22 cellular contexts compared by ENCODE assay signal in the genomic region with DNA sequence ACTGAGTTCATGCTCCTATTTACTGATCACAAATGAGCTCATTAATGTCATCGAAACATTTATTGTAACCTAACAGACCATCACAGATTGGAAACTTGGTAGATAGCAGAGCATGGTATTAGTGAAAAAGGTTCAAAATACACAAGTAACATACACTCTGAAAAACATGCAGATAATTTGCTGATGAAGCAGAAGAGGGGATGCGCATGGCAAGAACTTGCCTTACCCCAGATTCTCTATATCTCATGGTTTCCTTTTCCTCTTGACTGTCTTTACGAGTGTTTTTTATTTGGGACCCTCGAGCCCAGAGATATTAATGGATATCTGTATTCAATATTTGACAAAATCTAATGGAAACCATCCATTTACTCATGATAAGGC. TPM values are rescaled to one million over a fixed set of nuclear protein-coding genes. Genes with fewer than 3 reads are reported as not detected.
DNase-seq lines count a peak whose midpoint lies in the region; ATAC-seq and TF ChIP-seq lines count a peak whose summit lies in the region.
"Had no signal": no experiment of that assay in that cellular context is flagged by ENCODE, and none has a peak within 500 bp of the region (broad histone marks: within the 10 kb centered on the region; RNA-seq: fewer than 3 reads in every experiment).

No MANE protein-coding gene starts in this region.

- H3K9me3 Mint-ChIP-seq in nephron progenitor cell, result no peaks in the 10 kb centered on the region
- no peaks in the 10 kb centered on the region for H3K9me3 Mint-ChIP-seq in activated T-cell treated with anti-CD3 and anti-CD28 coated beads, Interleukin-2, amount 50 U/mL, for 4 hours
- H3K9me3 Mint-ChIP-seq: CD4-positive, alpha-beta memory T cell; naive thymus-derived CD8-positive, alpha-beta T cell; stimulated activated effector memory CD8-positive, alpha-beta T cell treated with anti-CD3 and anti-CD28 coated beads, Interleukin-12 subunit alpha, Interleukin-12 subunit beta, amount 100 ng/mL, for 72 hours had no signal

- H3K9me3 ChIP-seq in SU-DHL-6 (ENCODE audit: insufficient read depth, low read length) (no peaks in the 10 kb centered on the region), thyroid gland (no peaks in the 10 kb centered on the region), vagina (no peaks in the 10 kb centered on the region)
- H3K9me3 ChIP-seq: left lung, SJSA1, testis had no signal

- H3K4me3 ChIP-seq in SU-DHL-6 (ENCODE audit: insufficient read depth, low read length, poor library complexity, severe bottlenecking), result no peak overlapping the region
- H3K4me3 ChIP-seq in thyroid gland (replicated peaks in 1 of 3), result no peak overlapping the region
- H3K4me3 ChIP-seq in vagina, result no peak overlapping the region
- H3K4me3 ChIP-seq: left lung, SJSA1, testis had no signal

- peak overlapping the region; percentile 60 for H3K4me2 ChIP-seq in SU-DHL-6 (ENCODE audit: low read depth, low read length, poor library complexity, severe bottlenecking)

- peaks cover 37% of the 10 kb centered on the region for H3F3A ChIP-seq in SU-DHL-6 (ENCODE audit: insufficient read depth)

- H3K9me2 ChIP-seq in SU-DHL-6 (replicated peaks; ENCODE audit: insufficient read depth, low read length), result no peaks in the 10 kb centered on the region

- no peaks in the 10 kb centered on the region for H3K27me3 Mint-ChIP-seq in nephron progenitor cell (ENCODE audit: low read depth, poor library complexity)
- H3K27me3 Mint-ChIP-seq in activated T-cell treated with anti-CD3 and anti-CD28 coated beads, Interleukin-2, amount 50 U/mL, for 4 hours (ENCODE audit: low read depth), result no peaks in the 10 kb centered on the region
- H3K27me3 Mint-ChIP-seq: CD4-positive, alpha-beta memory T cell; naive thymus-derived CD8-positive, alpha-beta T cell had no signal

- ATAC-seq in GM18505 (IDR thresholded peaks at IDR 0.05; ENCODE audit: unreplicated experiment), result peak; percentile 12
- ATAC-seq in HG02943 (IDR thresholded peaks at IDR 0.05; ENCODE audit: low read depth, unreplicated experiment), result peak; percentile 41
- ATAC-seq in activated T-cell treated with anti-CD3 and anti-CD28 coated beads, Interleukin-2, amount 50 U/mL, for 4 hours, result no peak
- ATAC-seq: activated CD8-positive, alpha-beta T cell treated with anti-CD3 and anti-CD28 coated beads, Interleukin-2, amount 10 ng/mL, durations not matched to agents 7 days and 5 days; left lung; stimulated activated effector memory CD8-positive, alpha-beta T cell treated with anti-CD3 and anti-CD28 coated beads, Interleukin-12 subunit alpha, Interleukin-12 subunit beta, amount 100 ng/mL, for 72 hours had no signal

- intact Hi-C loops in thyroid gland (cut with DNase I) (no loop called here), vagina (cut with DNase I) (no loop called here)

- H3K4me1 Mint-ChIP-seq in nephron progenitor cell, result no peaks in the 10 kb centered on the region
- H3K4me1 Mint-ChIP-seq in activated T-cell treated with anti-CD3 and anti-CD28 coated beads, Interleukin-2, amount 50 U/mL, for 4 hours (ENCODE audit: low read depth), result no peaks in the 10 kb centered on the region
- H3K4me1 Mint-ChIP-seq: stimulated activated effector memory CD8-positive, alpha-beta T cell treated with anti-CD3 and anti-CD28 coated beads, Interleukin-12 subunit alpha, Interleukin-12 subunit beta, amount 100 ng/mL, for 72 hours had no signal

- H3K36me3 ChIP-seq in SU-DHL-6 (ENCODE audit: low read length), result peaks cover 28% of the 10 kb centered on the region
- peaks cover 0 to 8% of the 10 kb centered on the region in 2 donors for H3K36me3 ChIP-seq in thyroid gland
- H3K36me3 ChIP-seq in vagina, result peaks cover 0 to 12% of the 10 kb centered on the region in 2 donors

- H3K4me1 ChIP-seq in thyroid gland (no peaks in the 10 kb centered on the region), vagina (no peaks in the 10 kb centered on the region)
- H3K4me1 ChIP-seq: left lung, SJSA1, testis had no signal

- H3K9ac ChIP-seq in SU-DHL-6 (ENCODE audit: low read length), result peak overlapping the region; percentile 27; the same call in 1 of the 2 replicates

- 96% methylated on average over 4 of the region's 4 CpGs for WGBS in thyroid gland, 2 donors

- TF ChIP-seq POLR2A in GM18505 (IDR thresholded peaks at IDR 0.05; ENCODE audit: borderline replicate concordance, extremely low read depth, insufficient read depth, insufficient read length) (no peak), thyroid gland (IDR thresholded peaks at IDR 0.05) (no peak), vagina (IDR thresholded peaks at IDR 0.05) (no peak)

- no peaks in the 10 kb centered on the region for H4K20me1 ChIP-seq in SU-DHL-6 (ENCODE audit: low read depth, low read length)

- peak overlapping the region; percentile 82 for H3K27ac Mint-ChIP-seq in nephron progenitor cell
- H3K27ac Mint-ChIP-seq: activated CD8-positive, alpha-beta T cell treated with anti-CD3 and anti-CD28 coated beads, Interleukin-2, amount 10 ng/mL, durations not matched to agents 7 days and 5 days; CD4-positive, alpha-beta memory T cell; stimulated activated effector memory CD8-positive, alpha-beta T cell treated with anti-CD3 and anti-CD28 coated beads, Interleukin-12 subunit alpha, Interleukin-12 subunit beta, amount 100 ng/mL, for 72 hours had no signal

- H2AFZ ChIP-seq in SU-DHL-6 (ENCODE audit: low read depth, low read length, severe bottlenecking), result no peak overlapping the region

- H3K4me3 Mint-ChIP-seq in nephron progenitor cell, result no peak overlapping the region
- H3K4me3 Mint-ChIP-seq in activated T-cell treated with anti-CD3 and anti-CD28 coated beads, Interleukin-2, amount 50 U/mL, for 4 hours, result no peak overlapping the region
- H3K4me3 Mint-ChIP-seq: activated CD8-positive, alpha-beta T cell treated with anti-CD3 and anti-CD28 coated beads, Interleukin-2, amount 10 ng/mL, durations not matched to agents 7 days and 5 days; CD4-positive, alpha-beta memory T cell; stimulated activated effector memory CD8-positive, alpha-beta T cell treated with anti-CD3 and anti-CD28 coated beads, Interleukin-12 subunit alpha, Interleukin-12 subunit beta, amount 100 ng/mL, for 72 hours had no signal

- H3K27me3 ChIP-seq in SU-DHL-6 (ENCODE audit: low read length) (no peaks in the 10 kb centered on the region), thyroid gland (no peaks in the 10 kb centered on the region), vagina (no peaks in the 10 kb centered on the region)
- H3K27me3 ChIP-seq: left lung, SJSA1, testis had no signal

- peaks cover 58% of the 10 kb centered on the region for H3K36me3 Mint-ChIP-seq in nephron progenitor cell (ENCODE audit: low read depth)
- H3K36me3 Mint-ChIP-seq in activated T-cell treated with anti-CD3 and anti-CD28 coated beads, Interleukin-2, amount 50 U/mL, for 4 hours (ENCODE audit: insufficient read depth), result peaks cover 26% of the 10 kb centered on the region

- peak overlapping the region; percentile 93 for H3K27ac ChIP-seq in SU-DHL-6 (ENCODE audit: low read depth, low read length)
- H3K27ac ChIP-seq in thyroid gland, result no peak overlapping the region
- no peak overlapping the region for H3K27ac ChIP-seq in vagina
- H3K27ac ChIP-seq: left lung, SJSA1, testis had no signal

- H3K79me2 ChIP-seq in SU-DHL-6 (ENCODE audit: insufficient read depth, low read length), result no peaks in the 10 kb centered on the region

- TF ChIP-seq CTCF in SU-DHL-6 (IDR thresholded peaks at IDR 0.05; ENCODE audit: insufficient read depth, low read length, poor library complexity, severe bottlenecking) (no peak), nephron progenitor cell (IDR thresholded peaks at IDR 0.05) (no peak), thyroid gland (IDR thresholded peaks at IDR 0.05) (no peak), vagina (IDR thresholded peaks at IDR 0.05) (no peak)

- DNase-seq in nephron progenitor cell (no peak), thyroid gland (no peak), vagina (ENCODE audit: extremely low spot score in 2 of 2) (no peak)
- DNase-seq in activated T-cell treated with anti-CD3 and anti-CD28 coated beads, Interleukin-2, amount 50 U/mL, for 4 hours, result no peak
- DNase-seq: activated CD4-positive, alpha-beta T cell treated with anti-CD3 and anti-CD28 coated beads for 1 hour; activated CD8-positive, alpha-beta T cell treated with anti-CD3 and anti-CD28 coated beads, Interleukin-2, amount 10 ng/mL, durations not matched to agents 7 days and 5 days; activated gamma-delta T cell treated with Interleukin-2 at 50 U/mL for 16 hours; activated T-cell treated with anti-CD3 and anti-CD28 coated beads for 4 hours; CD4-positive, alpha-beta memory T cell; DMS 273 treated with DMSO at 0.1 percent for 48 hours; left lung; NCI-H1694; NCI-H2171 treated with DMSO at 0.1 percent for 48 hours; stimulated activated CD4-positive, alpha-beta T cell treated with anti-CD3 and anti-CD28 coated beads, Interleukin-2, amount 100 ng/mL, for 48 hours; T-helper 1 cell; testis had no signal

RNA-seq across cellular contexts. Expression of gene QRSL1, which starts 37.6 kb away (rescaled TPM):
- total RNA-seq in thyroid gland (10 to 100 TPM; 11.4 to 16.4 (median 15.9) TPM), vagina (6.1 TPM)
- total RNA-seq in activated T-cell treated with anti-CD3 and anti-CD28 coated beads, Interleukin-2, amount 50 U/mL, for 4 hours, result 10 to 100 TPM; 20.8 to 22.5 (median 20.9) TPM

RNA-seq across cellular contexts. Expression of gene RTN4IP1, which starts 37.7 kb away (rescaled TPM):
- total RNA-seq in thyroid gland, result 10 to 100 TPM in 1 of 4 donors, 1 to 10 TPM in 3; 3.6 to 10.9 (median 8.6) TPM
- 1 to 10 TPM; 8.4 to 8.6 (median 8.5) TPM for total RNA-seq in activated T-cell treated with anti-CD3 and anti-CD28 coated beads, Interleukin-2, amount 50 U/mL, for 4 hours
- 2.9 TPM for total RNA-seq in vagina

Comparison
In these comparisons a context has a peak if more than half of its experiments do, and no peak if none do; other contexts are left out.
1. ATAC-seq: peak in GM18505 (single experiment) and HG02943 (single experiment); none in activated T-cell treated with anti-CD3 and anti-CD28 coated beads, Interleukin-2, amount 50 U/mL, for 4 hours (0 of 2).